ENCODE assay signal across 1 cellular context in genomic region chr6:33426590-33427563, GRCh38.
TF ChIP-seq lines count a peak whose summit lies in the region.

No MANE protein-coding gene starts in this region.

TF ChIP-seq in IMR-90, 13 proteins besides CTCF, POLR2A, EP300 and RAD21:
- TF ChIP-seq ELK1 (IDR thresholded peaks at IDR 0.05; ENCODE audit: borderline replicate concordance, low read depth, low read length) = no peak
- TF ChIP-seq USF2 (IDR thresholded peaks at IDR 0.05; ENCODE audit: low read depth, low read length) = peak; percentile 49; the same call in 1 of the 2 replicates
